ENCODE assay signal across 8 cellular contexts in genomic region chr3:152222327-152222726, GRCh38. TPM values are rescaled to one million over a fixed set of nuclear protein-coding genes. Genes with fewer than 3 reads are reported as not detected.
A peak's percentile ranks its signal among the peaks of the same experiment; 100 is the strongest.
DNase-seq lines count a peak whose midpoint lies in the region; ATAC-seq and TF ChIP-seq lines count a peak whose summit lies in the region.

No MANE protein-coding gene starts in this region.

- no peak for TF ChIP-seq CTCF in left ventricle myocardium inferior (IDR thresholded peaks at IDR 0.05; ENCODE audit: borderline replicate concordance)
- TF ChIP-seq CTCF in upper lobe of right lung (IDR thresholded peaks at IDR 0.05): no peak

- in situ Hi-C loops in KBM-7 (cut with MboI; ENCODE audit: low pct_unique_long_range_greater_than_20kb, low sequenced_read_pairs): no loop called here

- H3K9me3 Mint-ChIP-seq in activated naive CD4-positive, alpha-beta T cell treated with anti-CD3 and anti-CD28 coated beads, Interleukin-2, amount 10 ng/mL, durations not matched to agents 7 days and 5 days: peaks cover 4% of the 10 kb centered on the region
- no peaks in the 10 kb centered on the region for H3K9me3 Mint-ChIP-seq in activated CD4-positive, alpha-beta memory T cell treated with anti-CD3 and anti-CD28 coated beads, Interleukin-2, amount 10 ng/mL, durations not matched to agents 7 days and 5 days

- peak overlapping the region; percentile 61 for H3K4me3 Mint-ChIP-seq in activated naive CD4-positive, alpha-beta T cell treated with anti-CD3 and anti-CD28 coated beads, Interleukin-2, amount 10 ng/mL, durations not matched to agents 7 days and 5 days
- H3K4me3 Mint-ChIP-seq in activated CD4-positive, alpha-beta memory T cell treated with anti-CD3 and anti-CD28 coated beads, Interleukin-2, amount 10 ng/mL, durations not matched to agents 7 days and 5 days: peak overlapping the region; percentile 12

- H3K36me3 ChIP-seq in left ventricle myocardium inferior (no peaks in the 10 kb centered on the region), upper lobe of right lung (no peaks in the 10 kb centered on the region)

- H3K36me3 Mint-ChIP-seq in activated naive CD4-positive, alpha-beta T cell treated with anti-CD3 and anti-CD28 coated beads, Interleukin-2, amount 10 ng/mL, durations not matched to agents 7 days and 5 days: peaks cover 8% of the 10 kb centered on the region
- H3K36me3 Mint-ChIP-seq in activated CD4-positive, alpha-beta memory T cell treated with anti-CD3 and anti-CD28 coated beads, Interleukin-2, amount 10 ng/mL, durations not matched to agents 7 days and 5 days (ENCODE audit: low read depth): no peaks in the 10 kb centered on the region

- H3K4me1 ChIP-seq in left ventricle myocardium inferior: peaks cover 23% of the 10 kb centered on the region
- peaks cover 39% of the 10 kb centered on the region for H3K4me1 ChIP-seq in upper lobe of right lung

- peak; percentile 70 for ATAC-seq in upper lobe of right lung
- ATAC-seq in GM18858 (IDR thresholded peaks at IDR 0.05; ENCODE audit: unreplicated experiment): no peak

- H3K27me3 ChIP-seq in left ventricle myocardium inferior (ENCODE audit: low read depth) (no peaks in the 10 kb centered on the region), upper lobe of right lung (no peaks in the 10 kb centered on the region)

- H3K27ac Mint-ChIP-seq in activated naive CD4-positive, alpha-beta T cell treated with anti-CD3 and anti-CD28 coated beads, Interleukin-2, amount 10 ng/mL, durations not matched to agents 7 days and 5 days: peak overlapping the region; percentile 92
- peak overlapping the region; percentile 58 for H3K27ac Mint-ChIP-seq in activated CD4-positive, alpha-beta memory T cell treated with anti-CD3 and anti-CD28 coated beads, Interleukin-2, amount 10 ng/mL, durations not matched to agents 7 days and 5 days

- intact Hi-C loops in left ventricle myocardium inferior (cut with micrococcal nuclease) (loop anchor here (10.0 kb wide), 1 partner anchor 222 kb away; no protein-coding TSS in a partner anchor), upper lobe of right lung (cut with DNase I) (no loop called here)

- no peaks in the 10 kb centered on the region for H3K27me3 Mint-ChIP-seq in activated naive CD4-positive, alpha-beta T cell treated with anti-CD3 and anti-CD28 coated beads, Interleukin-2, amount 10 ng/mL, durations not matched to agents 7 days and 5 days
- H3K27me3 Mint-ChIP-seq in activated CD4-positive, alpha-beta memory T cell treated with anti-CD3 and anti-CD28 coated beads, Interleukin-2, amount 10 ng/mL, durations not matched to agents 7 days and 5 days: no peaks in the 10 kb centered on the region

- H3K27ac ChIP-seq in left ventricle myocardium inferior (replicated peaks) (peak overlapping the region; percentile 60), upper lobe of right lung (peak overlapping the region; percentile 67)

- H3K9me3 ChIP-seq in left ventricle myocardium inferior (replicated peaks) (no peaks in the 10 kb centered on the region), upper lobe of right lung (no peaks in the 10 kb centered on the region)

- peaks cover 72% of the 10 kb centered on the region for H3K4me1 Mint-ChIP-seq in activated naive CD4-positive, alpha-beta T cell treated with anti-CD3 and anti-CD28 coated beads, Interleukin-2, amount 10 ng/mL, durations not matched to agents 7 days and 5 days
- peaks cover 54% of the 10 kb centered on the region for H3K4me1 Mint-ChIP-seq in activated CD4-positive, alpha-beta memory T cell treated with anti-CD3 and anti-CD28 coated beads, Interleukin-2, amount 10 ng/mL, durations not matched to agents 7 days and 5 days

- no peak overlapping the region for H3K4me3 ChIP-seq in left ventricle myocardium inferior
- no peak overlapping the region for H3K4me3 ChIP-seq in upper lobe of right lung

- POLR2A ChIA-PET in activated CD4-positive, alpha-beta memory T cell treated with anti-CD3 and anti-CD28 coated beads, Interleukin-2, amount 10 ng/mL, durations not matched to agents 7 days and 5 days (lab: Charles Lee): interaction anchor here (0.6 to 1.7 kb wide), 6 partner anchors 9 to 46 kb away, joined by 3 to 5 read pairs (median 3); partner anchors contain the start of gene MBNL1

- CTCF ChIA-PET in activated naive CD4-positive, alpha-beta T cell treated with anti-CD3 and anti-CD28 coated beads, Interleukin-2, amount 10 ng/mL, durations not matched to agents 7 days and 5 days (lab: Charles Lee): interaction anchor here (1.1 kb wide), 1 partner anchor 11 kb away, joined by 3 read pairs; no protein-coding TSS in a partner anchor
- CTCF ChIA-PET in activated CD4-positive, alpha-beta memory T cell treated with anti-CD3 and anti-CD28 coated beads, Interleukin-2, amount 10 ng/mL, durations not matched to agents 7 days and 5 days (lab: Charles Lee): interaction anchor here (1.0 to 1.4 kb wide), 2 partner anchors 10 to 20 kb away, joined by 3 to 4 read pairs; no protein-coding TSS in a partner anchor

- no peak for DNase-seq in activated naive CD4-positive, alpha-beta T cell treated with anti-CD3 and anti-CD28 coated beads, Interleukin-2, amount 10 ng/mL, durations not matched to agents 7 days and 5 days
- DNase-seq in activated naive CD4-positive, alpha-beta T cell treated with anti-CD3 and anti-CD28 coated beads, Interleukin-2, amount 50 U/mL, for 16 hours: no peak
- DNase-seq in activated CD4-positive, alpha-beta memory T cell treated with anti-CD3 and anti-CD28 coated beads, Interleukin-2, amount 10 ng/mL, durations not matched to agents 7 days and 5 days: no peak
- DNase-seq in left ventricle myocardium inferior: no peak
- DNase-seq in upper lobe of right lung: no peak
- DNase-seq in KBM-7: no peak
- no peak for DNase-seq in NCI-H774 (lab: John Stamatoyannopoulos, UW)

RNA-seq across cellular contexts. Expression of gene MBNL1, which starts 46.4 kb away (rescaled TPM):
- total RNA-seq in activated CD4-positive, alpha-beta memory T cell treated with anti-CD3 and anti-CD28 coated beads, Interleukin-2, amount 10 ng/mL, durations not matched to agents 7 days and 5 days: 100 to 1,000 TPM; 289 to 305 TPM
- 172 TPM for total RNA-seq in left ventricle myocardium inferior
- total RNA-seq in upper lobe of right lung: 229 TPM
